ENCODE assay signal across 1 cellular context in the genomic region with DNA sequence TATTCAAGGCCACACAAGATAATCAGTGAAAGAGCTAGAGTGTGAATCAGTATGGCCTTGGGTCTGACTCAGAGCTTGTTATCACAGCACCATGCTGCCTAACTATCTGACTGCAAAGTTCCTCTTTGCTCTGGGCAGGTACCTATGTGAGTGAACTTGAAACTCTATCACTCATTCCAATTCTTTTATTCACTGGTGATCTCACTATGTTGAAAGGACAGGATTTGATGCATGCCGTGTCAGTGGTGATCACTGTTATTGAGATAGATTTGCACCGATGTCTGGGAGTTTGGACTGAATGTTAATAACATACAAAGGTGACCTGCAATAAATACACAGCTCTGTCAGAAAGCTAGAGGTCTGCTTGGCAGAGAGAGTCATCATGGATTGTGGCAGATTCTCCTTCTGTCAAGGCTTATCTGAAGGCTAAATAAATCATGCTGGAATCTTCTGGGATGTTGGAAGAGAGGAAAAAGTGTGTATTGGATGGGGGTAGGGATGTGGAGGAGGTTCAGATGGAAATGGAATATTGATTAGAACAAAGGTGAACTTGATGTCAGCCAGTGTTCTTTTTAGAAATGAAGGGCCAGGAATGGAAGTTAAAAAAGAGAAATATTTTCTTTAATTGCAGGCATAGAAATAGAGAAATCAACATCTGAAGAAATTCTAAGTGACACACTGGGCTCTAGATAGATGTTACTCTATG.
TF ChIP-seq lines count a peak whose summit lies in the region.

No MANE protein-coding gene starts in this region.

TF ChIP-seq in GM12878, 131 proteins besides CTCF, POLR2A, EP300 and RAD21 (continued from another document and continues in another):
- TF ChIP-seq ZBTB40 (IDR thresholded peaks at IDR 0.05; ENCODE audit: borderline replicate concordance) (no peak), GABPA (IDR thresholded peaks at IDR 0.05; ENCODE audit: low read depth) (no peak; the same call in 1 of the 2 replicates), HDAC2 (IDR thresholded peaks at IDR 0.05) (no peak), KDM1A (IDR thresholded peaks at IDR 0.05; ENCODE audit: borderline replicate concordance) (no peak), RBBP5 (conservative IDR thresholded peaks at IDR 0.05) (no peak), YY1 (IDR thresholded peaks at IDR 0.05; ENCODE audit: low read depth, low read length) (0 out of 2 replicates have a peak, but pooled peaks have one; percentile 44), SMAD5 (IDR thresholded peaks at IDR 0.05; ENCODE audit: low read depth) (no peak), MEF2A (IDR thresholded peaks at IDR 0.05; ENCODE audit: insufficient read depth, low read depth, low read length) (0 out of 2 replicates have a peak, but pooled peaks have one; percentile 24), JUNB (IDR thresholded peaks at IDR 0.05) (peak; percentile 96), EGR1 (IDR thresholded peaks at IDR 0.05; ENCODE audit: borderline replicate concordance in 1 of 2, low read depth in 2 of 2, low read length in 2 of 2) (no peak), BMI1 (IDR thresholded peaks at IDR 0.05; ENCODE audit: borderline replicate concordance) (peak; percentile 28; the same call in 1 of the 2 replicates), CBX5 (IDR thresholded peaks at IDR 0.05; ENCODE audit: low read depth) (no peak), ZNF217 (IDR thresholded peaks at IDR 0.05) (no peak), TBL1XR1 (IDR thresholded peaks at IDR 0.05; ENCODE audit: low read depth, low read length) (no peak), CREB1 (IDR thresholded peaks at IDR 0.05; ENCODE audit: low read depth) (no peak), SP1 (IDR thresholded peaks at IDR 0.05; ENCODE audit: low read depth, low read length) (no peak), SUZ12 (IDR thresholded peaks at IDR 0.05; ENCODE audit: unreplicated experiment) (no peak), HSF1 (IDR thresholded peaks at IDR 0.05; ENCODE audit: low read depth, low read length) (no peak), HCFC1 (IDR thresholded peaks at IDR 0.05; ENCODE audit: low read length) (no peak), PBX3 (IDR thresholded peaks at IDR 0.05; ENCODE audit: insufficient replicate concordance, low read depth, low read length) (no peak), TARDBP (IDR thresholded peaks at IDR 0.05; ENCODE audit: borderline replicate concordance) (no peak), BCL11A (IDR thresholded peaks at IDR 0.05; ENCODE audit: low read depth, low read length) (peak; percentile 91), SMAD1 (IDR thresholded peaks at IDR 0.05; ENCODE audit: low read depth, partially characterized antibody) (no peak), PAX8 (IDR thresholded peaks at IDR 0.05) (no peak), NFIC (IDR thresholded peaks at IDR 0.05; ENCODE audit: low read depth, low read length) (peak; percentile 82; the same call in 1 of the 2 replicates), TCF12 (IDR thresholded peaks at IDR 0.05; ENCODE audit: low read depth, low read length) (no peak), WRNIP1 (IDR thresholded peaks at IDR 0.05; ENCODE audit: borderline replicate concordance, low read depth, low read length) (no peak), BRCA1 (IDR thresholded peaks at IDR 0.05; ENCODE audit: low read depth, low read length) (no peak), ATF7 (IDR thresholded peaks at IDR 0.05; ENCODE audit: low read depth) (peak; percentile 81), RELA (IDR thresholded peaks at IDR 0.05; ENCODE audit: borderline replicate concordance, partially characterized antibody) (no peak), CHD4 (IDR thresholded peaks at IDR 0.05) (no peak), ZBTB33 (IDR thresholded peaks at IDR 0.05) (no peak), CEBPB (IDR thresholded peaks at IDR 0.05; ENCODE audit: borderline replicate concordance in 1 of 2, low read depth in 2 of 2, low read length in 2 of 2) (no peak), POU2F2 (IDR thresholded peaks at IDR 0.05; ENCODE audit: borderline replicate concordance, low read depth, low read length) (peak; percentile 65; the same call in 1 of the 3 replicates), USF1 (IDR thresholded peaks at IDR 0.05; ENCODE audit: borderline replicate concordance, extremely low read length, insufficient read depth, low read depth, low read length) (no peak), ETV6 (conservative IDR thresholded peaks at IDR 0.05 in 1 of 2, IDR thresholded peaks at IDR 0.05 in 1 of 2; ENCODE audit: borderline replicate concordance in 1 of 2, low read depth in 1 of 2) (peak in 1 of 2 experiments; percentile 66; a peak in 2 of 4 replicates), KAT2A (conservative IDR thresholded peaks at IDR 0.05; ENCODE audit: control insufficient read depth, low read depth, low read length) (no peak)
- TF ChIP-seq, protein P1, sequence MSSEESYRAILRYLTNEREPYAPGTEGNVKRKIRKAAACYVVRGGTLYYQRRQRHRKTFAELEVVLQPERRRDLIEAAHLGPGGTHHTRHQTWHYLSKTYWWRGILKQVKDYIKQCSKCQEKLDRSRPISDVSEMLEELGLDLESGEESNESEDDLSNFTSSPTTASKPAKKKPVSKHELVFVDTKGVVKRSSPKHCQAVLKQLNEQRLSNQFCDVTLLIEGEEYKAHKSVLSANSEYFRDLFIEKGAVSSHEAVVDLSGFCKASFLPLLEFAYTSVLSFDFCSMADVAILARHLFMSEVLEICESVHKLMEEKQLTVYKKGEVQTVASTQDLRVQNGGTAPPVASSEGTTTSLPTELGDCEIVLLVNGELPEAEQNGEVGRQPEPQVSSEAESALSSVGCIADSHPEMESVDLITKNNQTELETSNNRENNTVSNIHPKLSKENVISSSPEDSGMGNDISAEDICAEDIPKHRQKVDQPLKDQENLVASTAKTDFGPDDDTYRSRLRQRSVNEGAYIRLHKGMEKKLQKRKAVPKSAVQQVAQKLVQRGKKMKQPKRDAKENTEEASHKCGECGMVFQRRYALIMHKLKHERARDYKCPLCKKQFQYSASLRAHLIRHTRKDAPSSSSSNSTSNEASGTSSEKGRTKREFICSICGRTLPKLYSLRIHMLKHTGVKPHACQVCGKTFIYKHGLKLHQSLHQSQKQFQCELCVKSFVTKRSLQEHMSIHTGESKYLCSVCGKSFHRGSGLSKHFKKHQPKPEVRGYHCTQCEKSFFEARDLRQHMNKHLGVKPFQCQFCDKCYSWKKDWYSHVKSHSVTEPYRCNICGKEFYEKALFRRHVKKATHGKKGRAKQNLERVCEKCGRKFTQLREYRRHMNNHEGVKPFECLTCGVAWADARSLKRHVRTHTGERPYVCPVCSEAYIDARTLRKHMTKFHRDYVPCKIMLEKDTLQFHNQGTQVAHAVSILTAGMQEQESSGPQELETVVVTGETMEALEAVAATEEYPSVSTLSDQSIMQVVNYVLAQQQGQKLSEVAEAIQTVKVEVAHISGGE (CRISPR knock-in tag; IDR thresholded peaks at IDR 0.05) = no peak
- TF ChIP-seq, protein P2, sequence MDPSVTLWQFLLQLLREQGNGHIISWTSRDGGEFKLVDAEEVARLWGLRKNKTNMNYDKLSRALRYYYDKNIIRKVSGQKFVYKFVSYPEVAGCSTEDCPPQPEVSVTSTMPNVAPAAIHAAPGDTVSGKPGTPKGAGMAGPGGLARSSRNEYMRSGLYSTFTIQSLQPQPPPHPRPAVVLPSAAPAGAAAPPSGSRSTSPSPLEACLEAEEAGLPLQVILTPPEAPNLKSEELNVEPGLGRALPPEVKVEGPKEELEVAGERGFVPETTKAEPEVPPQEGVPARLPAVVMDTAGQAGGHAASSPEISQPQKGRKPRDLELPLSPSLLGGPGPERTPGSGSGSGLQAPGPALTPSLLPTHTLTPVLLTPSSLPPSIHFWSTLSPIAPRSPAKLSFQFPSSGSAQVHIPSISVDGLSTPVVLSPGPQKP (IDR thresholded peaks at IDR 0.05; ENCODE audit: low read depth, low read length) = no peak
- TF ChIP-seq, protein P3, sequence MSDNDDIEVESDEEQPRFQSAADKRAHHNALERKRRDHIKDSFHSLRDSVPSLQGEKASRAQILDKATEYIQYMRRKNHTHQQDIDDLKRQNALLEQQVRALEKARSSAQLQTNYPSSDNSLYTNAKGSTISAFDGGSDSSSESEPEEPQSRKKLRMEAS (IDR thresholded peaks at IDR 0.05; ENCODE audit: low read depth, low read length) = no peak
- TF ChIP-seq, protein P4, sequence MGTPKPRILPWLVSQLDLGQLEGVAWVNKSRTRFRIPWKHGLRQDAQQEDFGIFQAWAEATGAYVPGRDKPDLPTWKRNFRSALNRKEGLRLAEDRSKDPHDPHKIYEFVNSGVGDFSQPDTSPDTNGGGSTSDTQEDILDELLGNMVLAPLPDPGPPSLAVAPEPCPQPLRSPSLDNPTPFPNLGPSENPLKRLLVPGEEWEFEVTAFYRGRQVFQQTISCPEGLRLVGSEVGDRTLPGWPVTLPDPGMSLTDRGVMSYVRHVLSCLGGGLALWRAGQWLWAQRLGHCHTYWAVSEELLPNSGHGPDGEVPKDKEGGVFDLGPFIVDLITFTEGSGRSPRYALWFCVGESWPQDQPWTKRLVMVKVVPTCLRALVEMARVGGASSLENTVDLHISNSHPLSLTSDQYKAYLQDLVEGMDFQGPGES (IDR thresholded peaks at IDR 0.05) = no peak
- TF ChIP-seq, protein P5, sequence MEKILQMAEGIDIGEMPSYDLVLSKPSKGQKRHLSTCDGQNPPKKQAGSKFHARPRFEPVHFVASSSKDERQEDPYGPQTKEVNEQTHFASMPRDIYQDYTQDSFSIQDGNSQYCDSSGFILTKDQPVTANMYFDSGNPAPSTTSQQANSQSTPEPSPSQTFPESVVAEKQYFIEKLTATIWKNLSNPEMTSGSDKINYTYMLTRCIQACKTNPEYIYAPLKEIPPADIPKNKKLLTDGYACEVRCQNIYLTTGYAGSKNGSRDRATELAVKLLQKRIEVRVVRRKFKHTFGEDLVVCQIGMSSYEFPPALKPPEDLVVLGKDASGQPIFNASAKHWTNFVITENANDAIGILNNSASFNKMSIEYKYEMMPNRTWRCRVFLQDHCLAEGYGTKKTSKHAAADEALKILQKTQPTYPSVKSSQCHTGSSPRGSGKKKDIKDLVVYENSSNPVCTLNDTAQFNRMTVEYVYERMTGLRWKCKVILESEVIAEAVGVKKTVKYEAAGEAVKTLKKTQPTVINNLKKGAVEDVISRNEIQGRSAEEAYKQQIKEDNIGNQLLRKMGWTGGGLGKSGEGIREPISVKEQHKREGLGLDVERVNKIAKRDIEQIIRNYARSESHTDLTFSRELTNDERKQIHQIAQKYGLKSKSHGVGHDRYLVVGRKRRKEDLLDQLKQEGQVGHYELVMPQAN (conservative IDR thresholded peaks at IDR 0.05) = no peak
